In the genomic region with DNA sequence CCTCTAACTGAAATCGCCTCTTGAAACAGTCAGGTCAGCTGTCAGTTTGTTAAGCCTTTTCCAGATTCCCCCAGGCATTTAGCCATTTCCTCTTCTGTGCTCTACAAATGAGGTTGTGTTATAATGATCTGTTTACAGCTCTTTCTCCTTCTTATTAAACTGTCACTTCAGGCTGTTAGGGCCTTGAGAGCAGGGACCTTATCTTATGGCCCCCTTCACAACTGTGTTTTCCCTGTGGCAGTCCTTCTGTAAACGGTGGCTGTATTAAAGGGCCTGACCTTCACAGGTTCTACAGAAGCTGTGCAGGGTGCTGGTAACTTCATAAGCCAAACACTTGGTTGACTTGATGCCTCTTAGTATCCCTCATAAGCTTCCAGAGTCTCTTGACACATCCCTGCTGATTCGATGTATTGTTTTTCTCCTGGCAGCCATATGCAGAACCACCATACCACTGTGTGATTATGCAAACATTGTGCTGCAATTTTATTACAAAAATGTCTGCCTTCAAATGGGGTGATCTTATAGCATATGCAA, we compare ENCODE assay signal across 10 cellular contexts.
A peak's percentile ranks its signal among the peaks of the same experiment; 100 is the strongest.
DNase-seq lines count a peak whose midpoint lies in the region; ATAC-seq and TF ChIP-seq lines count a peak whose summit lies in the region.
"Had no signal": no experiment of that assay in that cellular context is flagged by ENCODE, and none has a peak within 500 bp of the region (broad histone marks: within the 10 kb centered on the region; RNA-seq: fewer than 3 reads in every experiment).

No MANE protein-coding gene starts in this region.

- H3K27me3 ChIP-seq in GM23338 (ENCODE audit: insufficient read depth) (no peaks in the 10 kb centered on the region), Panc1 (ENCODE audit: control insufficient read depth, insufficient read depth, low read length) (no peaks in the 10 kb centered on the region), osteoblast (ENCODE audit: insufficient read depth, low read length) (no peaks in the 10 kb centered on the region)

- H3K4me1 ChIP-seq in GM23338 (ENCODE audit: insufficient read depth) (peaks cover 22% of the 10 kb centered on the region; the same call in 1 of the 2 replicates), Panc1 (ENCODE audit: control insufficient read depth, insufficient read depth, low read length) (no peaks in the 10 kb centered on the region; the same call in none of the 2 replicates), osteoblast (ENCODE audit: insufficient read depth, low read length) (peaks cover 42% of the 10 kb centered on the region)

- H3K79me2 ChIP-seq in GM23338 (replicated peaks; ENCODE audit: insufficient read depth), result peaks cover 85% of the 10 kb centered on the region
- peaks cover 28% of the 10 kb centered on the region for H3K79me2 ChIP-seq in osteoblast (ENCODE audit: insufficient read depth, low read length)

- H3K9me2 ChIP-seq in GM23338 (ENCODE audit: insufficient read depth), result no peaks in the 10 kb centered on the region

- no peaks in the 10 kb centered on the region for H3F3A ChIP-seq in GM23338 (replicated peaks; ENCODE audit: low read depth)

- peaks cover 18% of the 10 kb centered on the region for H3K36me3 Mint-ChIP-seq in GM23338 (ENCODE audit: low read depth)
- H3K36me3 Mint-ChIP-seq: T-cell had no signal

- ATAC-seq in GM23338 (peak; percentile 64), Panc1 (peak; percentile 51; the same call in 1 of the 2 replicates), HG02623 (IDR thresholded peaks at IDR 0.05; ENCODE audit: unreplicated experiment) (no peak)
- ATAC-seq: activated T-cell treated with anti-CD3 and anti-CD28 coated beads, Interleukin-2, amount 50 U/mL, for 4 hours; T-cell had no signal

- peaks cover 14% of the 10 kb centered on the region for H3K9me3 Mint-ChIP-seq in GM23338
- H3K9me3 Mint-ChIP-seq: activated T-cell treated with anti-CD3 and anti-CD28 coated beads, Interleukin-2, amount 50 U/mL, for 4 hours had no signal

- peaks cover 3% of the 10 kb centered on the region for H3K27me3 Mint-ChIP-seq in GM23338 (ENCODE audit: insufficient read depth, low read depth, poor library complexity)
- H3K27me3 Mint-ChIP-seq: T-cell had no signal

- 0 out of 2 replicates have a peak overlapping the region, but pooled peaks have one; percentile 16 for H3K4me2 ChIP-seq in GM23338
- H3K4me2 ChIP-seq in osteoblast (ENCODE audit: insufficient read depth, low read length), result peak overlapping the region; percentile 80

- peaks cover 8% of the 10 kb centered on the region for H4K20me1 ChIP-seq in GM23338 (replicated peaks; ENCODE audit: insufficient read depth)
- H4K20me1 ChIP-seq in osteoblast (ENCODE audit: insufficient read depth, low read length), result no peaks in the 10 kb centered on the region

- intact Hi-C loops in Panc1 (cut with micrococcal nuclease; ENCODE audit: unreplicated experiment), result no loop called here

- CTCF ChIA-PET in Panc1 (lab: Charles Lee), result no interaction called here

- TF ChIP-seq CTCF in GM23338 (conservative IDR thresholded peaks at IDR 0.05; ENCODE audit: low read depth in 2 of 2) (no peak), Panc1 (IDR thresholded peaks at IDR 0.05) (no peak), osteoblast (IDR thresholded peaks at IDR 0.05; ENCODE audit: extremely low read depth, low read depth, low read length) (no peak)

- H3K9me3 ChIP-seq in Panc1 (ENCODE audit: control insufficient read depth, insufficient read depth, low read depth, low read length), result no peaks in the 10 kb centered on the region
- no peaks in the 10 kb centered on the region for H3K9me3 ChIP-seq in osteoblast (ENCODE audit: low read depth, low read length)

- H3K4me3 ChIP-seq in GM23338 (no peak overlapping the region), Panc1 (ENCODE audit: low read depth in 2 of 2, low read length in 2 of 2) (no peak overlapping the region), osteoblast (ENCODE audit: insufficient read depth, low read length) (no peak overlapping the region)

- no peak for DNase-seq in GM23338 (ENCODE audit: low spot score)
- DNase-seq in Panc1 (ENCODE audit: low read depth, low spot score), result no peak
- peak; percentile 54 for DNase-seq in fibroblast of peridontal ligament (ENCODE audit: extremely low read depth)
- DNase-seq in osteoblast (ENCODE audit: insufficient read length, low spot score, missing footprints), result no peak
- DNase-seq in DMS53 (lab: John Stamatoyannopoulos, UW), result no peak
- DNase-seq in stimulated activated CD4-positive, alpha-beta T cell treated with anti-CD3 and anti-CD28 coated beads, Interleukin-4, amount 100 ng/mL, for 24 hours, result no peak
- DNase-seq in stimulated activated CD4-positive, alpha-beta T cell treated with anti-CD3 and anti-CD28 coated beads, Interleukin-4, amount 100 ng/mL, for 4 hours, result no peak
- DNase-seq: activated T-cell treated with anti-CD3 and anti-CD28 coated beads, Interleukin-2, amount 50 U/mL, for 4 hours; T-cell had no signal

- H3K4me3 Mint-ChIP-seq in GM23338, result no peak overlapping the region
- H3K4me3 Mint-ChIP-seq: activated T-cell treated with anti-CD3 and anti-CD28 coated beads, Interleukin-2, amount 50 U/mL, for 4 hours; T-cell had no signal

- BruUV-seq in Panc1 (replicated peaks; lab: Mats Ljungman, UMichigan), result no TSS peak

- POLR2A ChIA-PET in Panc1 (lab: Charles Lee), result no interaction called here

- in situ Hi-C loops in Panc1 (cut with HindIII; ENCODE audit: low pct_unique_long_range_greater_than_20kb, low sequenced_read_pairs), result no loop called here

- H3K4me1 Mint-ChIP-seq in GM23338, result peaks cover 44% of the 10 kb centered on the region

- H2AFZ ChIP-seq in GM23338 (no peak overlapping the region), osteoblast (ENCODE audit: low read length) (peak overlapping the region; percentile 85)

- H3K27ac Mint-ChIP-seq in GM23338, result no peak overlapping the region
- H3K27ac Mint-ChIP-seq: T-cell had no signal

- H3K27ac ChIP-seq in GM23338 (ENCODE audit: low read depth) (no peak overlapping the region), Panc1 (ENCODE audit: low read length) (no peak overlapping the region), osteoblast (ENCODE audit: low read depth, low read length) (peak overlapping the region; percentile 91)

- no peaks in the 10 kb centered on the region for H3K36me3 ChIP-seq in GM23338 (ENCODE audit: insufficient read depth)
- H3K36me3 ChIP-seq in Panc1 (ENCODE audit: control insufficient read depth, insufficient read depth, low read length), result no peaks in the 10 kb centered on the region
- H3K36me3 ChIP-seq in osteoblast (ENCODE audit: insufficient read depth, low read length), result no peaks in the 10 kb centered on the region

TF ChIP-seq in GM23338, 12 proteins besides CTCF, POLR2A, EP300 and RAD21 (continues in another document):
- no peak for TF ChIP-seq NANOG (IDR thresholded peaks at IDR 0.05; ENCODE audit: borderline replicate concordance)
- TF ChIP-seq, protein P1, sequence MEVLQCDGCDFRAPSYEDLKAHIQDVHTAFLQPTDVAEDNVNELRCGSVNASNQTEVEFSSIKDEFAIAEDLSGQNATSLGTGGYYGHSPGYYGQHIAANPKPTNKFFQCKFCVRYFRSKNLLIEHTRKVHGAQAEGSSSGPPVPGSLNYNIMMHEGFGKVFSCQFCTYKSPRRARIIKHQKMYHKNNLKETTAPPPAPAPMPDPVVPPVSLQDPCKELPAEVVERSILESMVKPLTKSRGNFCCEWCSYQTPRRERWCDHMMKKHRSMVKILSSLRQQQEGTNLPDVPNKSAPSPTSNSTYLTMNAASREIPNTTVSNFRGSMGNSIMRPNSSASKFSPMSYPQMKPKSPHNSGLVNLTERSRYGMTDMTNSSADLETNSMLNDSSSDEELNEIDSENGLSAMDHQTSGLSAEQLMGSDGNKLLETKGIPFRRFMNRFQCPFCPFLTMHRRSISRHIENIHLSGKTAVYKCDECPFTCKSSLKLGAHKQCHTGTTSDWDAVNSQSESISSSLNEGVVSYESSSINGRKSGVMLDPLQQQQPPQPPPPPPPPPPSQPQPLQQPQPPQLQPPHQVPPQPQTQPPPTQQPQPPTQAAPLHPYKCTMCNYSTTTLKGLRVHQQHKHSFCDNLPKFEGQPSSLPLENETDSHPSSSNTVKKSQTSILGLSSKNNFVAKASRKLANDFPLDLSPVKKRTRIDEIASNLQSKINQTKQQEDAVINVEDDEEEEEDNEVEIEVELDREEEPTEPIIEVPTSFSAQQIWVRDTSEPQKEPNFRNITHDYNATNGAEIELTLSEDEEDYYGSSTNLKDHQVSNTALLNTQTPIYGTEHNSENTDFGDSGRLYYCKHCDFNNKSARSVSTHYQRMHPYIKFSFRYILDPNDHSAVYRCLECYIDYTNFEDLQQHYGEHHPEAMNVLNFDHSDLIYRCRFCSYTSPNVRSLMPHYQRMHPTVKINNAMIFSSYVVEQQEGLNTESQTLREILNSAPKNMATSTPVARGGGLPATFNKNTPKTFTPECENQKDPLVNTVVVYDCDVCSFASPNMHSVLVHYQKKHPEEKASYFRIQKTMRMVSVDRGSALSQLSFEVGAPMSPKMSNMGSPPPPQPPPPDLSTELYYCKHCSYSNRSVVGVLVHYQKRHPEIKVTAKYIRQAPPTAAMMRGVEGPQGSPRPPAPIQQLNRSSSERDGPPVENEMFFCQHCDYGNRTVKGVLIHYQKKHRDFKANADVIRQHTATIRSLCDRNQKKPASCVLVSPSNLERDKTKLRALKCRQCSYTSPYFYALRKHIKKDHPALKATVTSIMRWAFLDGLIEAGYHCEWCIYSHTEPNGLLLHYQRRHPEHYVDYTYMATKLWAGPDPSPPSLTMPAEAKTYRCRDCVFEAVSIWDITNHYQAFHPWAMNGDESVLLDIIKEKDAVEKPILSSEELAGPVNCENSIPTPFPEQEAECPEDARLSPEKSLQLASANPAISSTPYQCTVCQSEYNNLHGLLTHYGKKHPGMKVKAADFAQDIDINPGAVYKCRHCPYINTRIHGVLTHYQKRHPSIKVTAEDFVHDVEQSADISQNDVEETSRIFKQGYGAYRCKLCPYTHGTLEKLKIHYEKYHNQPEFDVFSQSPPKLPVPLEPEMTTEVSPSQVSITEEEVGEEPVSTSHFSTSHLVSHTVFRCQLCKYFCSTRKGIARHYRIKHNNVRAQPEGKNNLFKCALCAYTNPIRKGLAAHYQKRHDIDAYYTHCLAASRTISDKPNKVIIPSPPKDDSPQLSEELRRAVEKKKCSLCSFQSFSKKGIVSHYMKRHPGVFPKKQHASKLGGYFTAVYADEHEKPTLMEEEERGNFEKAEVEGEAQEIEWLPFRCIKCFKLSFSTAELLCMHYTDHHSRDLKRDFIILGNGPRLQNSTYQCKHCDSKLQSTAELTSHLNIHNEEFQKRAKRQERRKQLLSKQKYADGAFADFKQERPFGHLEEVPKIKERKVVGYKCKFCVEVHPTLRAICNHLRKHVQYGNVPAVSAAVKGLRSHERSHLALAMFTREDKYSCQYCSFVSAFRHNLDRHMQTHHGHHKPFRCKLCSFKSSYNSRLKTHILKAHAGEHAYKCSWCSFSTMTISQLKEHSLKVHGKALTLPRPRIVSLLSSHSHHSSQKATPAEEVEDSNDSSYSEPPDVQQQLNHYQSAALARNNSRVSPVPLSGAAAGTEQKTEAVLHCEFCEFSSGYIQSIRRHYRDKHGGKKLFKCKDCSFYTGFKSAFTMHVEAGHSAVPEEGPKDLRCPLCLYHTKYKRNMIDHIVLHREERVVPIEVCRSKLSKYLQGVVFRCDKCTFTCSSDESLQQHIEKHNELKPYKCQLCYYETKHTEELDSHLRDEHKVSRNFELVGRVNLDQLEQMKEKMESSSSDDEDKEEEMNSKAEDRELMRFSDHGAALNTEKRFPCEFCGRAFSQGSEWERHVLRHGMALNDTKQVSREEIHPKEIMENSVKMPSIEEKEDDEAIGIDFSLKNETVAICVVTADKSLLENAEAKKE (CRISPR knock-in tag; IDR thresholded peaks at IDR 0.05), result no peak
